In genomic region chr22:35425971-35426800, GRCh38 we compare ENCODE assay signal across 10 cellular contexts. TPM values are rescaled to one million over a fixed set of nuclear protein-coding genes. Genes with fewer than 3 reads are reported as not detected.
A peak's percentile ranks its signal among the peaks of the same experiment; 100 is the strongest.
DNase-seq lines count a peak whose midpoint lies in the region; TF ChIP-seq lines count a peak whose summit lies in the region.
"Had no signal": no experiment of that assay in that cellular context is flagged by ENCODE, and none has a peak within 500 bp of the region (broad histone marks: within the 10 kb centered on the region; RNA-seq: fewer than 3 reads in every experiment).

No MANE protein-coding gene starts in this region.

- WGBS in mammary epithelial cell (ENCODE audit: low coverage, missing lambda C conversion rate) = 90% methylated on average over 8 of the region's 11 CpGs

- CTCF ChIA-PET in mammary epithelial cell (lab: Charles Lee; ENCODE audit: low non-redundant PET) = no interaction called here

- H3K27ac ChIP-seq in mammary epithelial cell (ENCODE audit: insufficient read depth, low read depth, low read length) (no peak overlapping the region), neutrophil (peak overlapping the region; percentile 8)
- H3K27ac ChIP-seq: stomach had no signal

- intact Hi-C loops in mammary epithelial cell (cut with micrococcal nuclease) = no loop called here

- H3K27me3 ChIP-seq in mammary epithelial cell (ENCODE audit: insufficient read depth, low read length) (no peaks in the 10 kb centered on the region), neutrophil (no peaks in the 10 kb centered on the region)
- H3K27me3 ChIP-seq: stomach had no signal

- in situ Hi-C loops in mammary epithelial cell (cut with MboI; ENCODE audit: low sequenced_read_pairs in 2 of 2) = loop anchor here in 1 of 2 donors (10.0 to 25.0 kb wide), 2 partner anchors 311 to 699 kb away; no protein-coding TSS in a partner anchor

- DNase-seq in NCI-H2171 treated with DMSO at 0.1 percent for 48 hours (lab: John Stamatoyannopoulos, UW) = peak; percentile 67
- no peak for DNase-seq in NCI-H2171 (lab: John Stamatoyannopoulos, UW)
- DNase-seq in LHCN-M2 (ENCODE audit: low read depth) = peak; percentile 67
- DNase-seq in mammary epithelial cell = no peak
- DNase-seq in GM20000 (ENCODE audit: low spot score) = no peak
- no peak for DNase-seq in pons (ENCODE audit: low spot score)
- no peak for DNase-seq in stimulated activated CD4-positive, alpha-beta T cell treated with anti-CD3 and anti-CD28 coated beads, Interleukin-4, amount 100 ng/mL, for 4 hours
- DNase-seq: stomach had no signal

- BruUV-seq in mammary epithelial cell (replicated peaks; lab: Mats Ljungman, UMichigan) = no TSS peak

- no peaks in the 10 kb centered on the region for H3K9me3 ChIP-seq in mammary epithelial cell (replicated peaks; ENCODE audit: insufficient read depth, low read length)
- no peaks in the 10 kb centered on the region for H3K9me3 ChIP-seq in neutrophil
- H3K9me3 ChIP-seq: A549, stomach had no signal

- no peak overlapping the region for H3K4me2 ChIP-seq in mammary epithelial cell (ENCODE audit: insufficient read depth, low read depth, low read length)
- H3K4me2 ChIP-seq: A549 had no signal

- no peak for TF ChIP-seq CTCF in mammary epithelial cell (conservative IDR thresholded peaks at IDR 0.05 in 1 of 2, IDR thresholded peaks at IDR 0.05 in 1 of 2; ENCODE audit: extremely low read depth in 1 of 2, insufficient read depth in 1 of 2, low read depth in 1 of 2, low read length in 2 of 2)
- no peak for TF ChIP-seq CTCF in neutrophil (IDR thresholded peaks at IDR 0.05)
- TF ChIP-seq CTCF in GM20000 (IDR thresholded peaks at IDR 0.05; ENCODE audit: extremely low read depth, missing control alignments) = no peak

- H3K9ac ChIP-seq in mammary epithelial cell (ENCODE audit: insufficient read depth, low read length) = no peak overlapping the region

- H2AFZ ChIP-seq in mammary epithelial cell (ENCODE audit: low read depth, low read length) = peak overlapping the region; percentile 39

- H3K36me3 ChIP-seq in mammary epithelial cell (ENCODE audit: insufficient read depth, low read length) (peaks cover 14% of the 10 kb centered on the region), neutrophil (peaks cover 54% of the 10 kb centered on the region)

- H3K79me2 ChIP-seq in mammary epithelial cell (ENCODE audit: insufficient read depth, low read length) = no peaks in the 10 kb centered on the region

- H3K4me3 ChIP-seq in mammary epithelial cell (replicated peaks in 1 of 3; ENCODE audit: insufficient read depth in 1 of 3, low read depth in 2 of 3, low read length in 3 of 3) = no peak overlapping the region
- H3K4me3 ChIP-seq in neutrophil (ENCODE audit: low read depth in 1 of 2, low read length in 1 of 2) = no peak overlapping the region
- H3K4me3 ChIP-seq: A549, stomach had no signal

- dilution Hi-C loops in mammary epithelial cell (cut with HindIII; ENCODE audit: low sequenced_read_pairs) = no loop called here

- H4K20me1 ChIP-seq in mammary epithelial cell (ENCODE audit: insufficient read depth, low read length) = no peaks in the 10 kb centered on the region

- H3K4me1 ChIP-seq in mammary epithelial cell (ENCODE audit: insufficient read depth, low read length) (peaks cover 17% of the 10 kb centered on the region), neutrophil (ENCODE audit: control insufficient read depth in 1 of 2, insufficient read depth in 1 of 2, low read depth in 1 of 2, low read length in 1 of 2) (no peaks in the 10 kb centered on the region)

RNA-seq across cellular contexts. Expression of gene MCM5, which starts 26.2 kb away (rescaled TPM):
- total RNA-seq in LHCN-M2 (2014; rRNA removed) = 100 and 139 TPM in 2 replicates
- 87.5 TPM for polyA plus RNA-seq in LHCN-M2 (2012)
- 10 to 100 TPM; 12.0 to 72.5 TPM for total RNA-seq in mammary epithelial cell
- polyA plus RNA-seq in mammary epithelial cell = 91.1 TPM
- polyA minus RNA-seq in mammary epithelial cell = 92.6 TPM

RNA-seq across cellular contexts. Expression of gene HMOX1, which starts 45.3 kb away (rescaled TPM):
- total RNA-seq in LHCN-M2 (2014; rRNA removed) = 103 and 152 TPM in 2 replicates
- 85.0 TPM for polyA plus RNA-seq in LHCN-M2 (2012)
- total RNA-seq in mammary epithelial cell = 100 to 1,000 TPM in 1 of 2 donors, 10 to 100 TPM in 1; 14.1 to 217 TPM
- 9.2 TPM for polyA plus RNA-seq in mammary epithelial cell
- polyA minus RNA-seq in mammary epithelial cell = 12.8 TPM

Comparison
In these comparisons a context has a peak if more than half of its experiments do, and no peak if none do; other contexts are left out.
1. DNase-seq: peak in NCI-H2171 treated with DMSO at 0.1 percent for 48 hours (single experiment) and LHCN-M2 (single experiment); none in NCI-H2171 (single experiment), mammary epithelial cell (single experiment), GM20000 (single experiment), pons (single experiment) and stimulated activated CD4-positive, alpha-beta T cell treated with anti-CD3 and anti-CD28 coated beads, Interleukin-4, amount 100 ng/mL, for 4 hours (0 of 2).